10 cellular contexts compared by ENCODE assay signal in genomic region chr17:2063306-2064146, GRCh38. TPM values are rescaled to one million over a fixed set of nuclear protein-coding genes. Genes with fewer than 3 reads are reported as not detected.
A peak's percentile ranks its signal among the peaks of the same experiment; 100 is the strongest.
DNase-seq lines count a peak whose midpoint lies in the region; ATAC-seq and TF ChIP-seq lines count a peak whose summit lies in the region.
"Had no signal": no experiment of that assay in that cellular context is flagged by ENCODE, and none has a peak within 500 bp of the region (broad histone marks: within the 10 kb centered on the region; RNA-seq: fewer than 3 reads in every experiment).

No MANE protein-coding gene starts in this region.

- H3K9me2 ChIP-seq in hepatocyte (replicated peaks; ENCODE audit: insufficient read depth): no peaks in the 10 kb centered on the region

- peak; percentile 65 for DNase-seq in HCEC 1CT
- no peak for DNase-seq in hepatocyte (ENCODE audit: low spot score)
- no peak for DNase-seq in stimulated activated naive B cell treated with anti-CD40 and anti-IgM and Interleukin-4, amounts not matched to agents 10 μg/mL and 1 μg/mL and 100 μg/mL, for 72 hours
- DNase-seq in left lobe of liver (ENCODE audit: low spot score): no peak
- DNase-seq in lower leg skin (ENCODE audit: low spot score in 2 of 2): no peak
- DNase-seq in NCI-H1930 (lab: John Stamatoyannopoulos, UW): no peak
- DNase-seq: GDM1, NCI-H1092 treated with DMSO at 0.1 percent for 48 hours, PC-3 had no signal

- H3K27me3 Mint-ChIP-seq in stimulated activated naive B cell treated with anti-CD40 and anti-IgM and Interleukin-4, amounts not matched to agents 10 μg/mL and 1 μg/mL and 100 μg/mL, for 72 hours: peaks cover 8 to 10% of the 10 kb centered on the region in 2 donors

- H3K4me2 ChIP-seq in hepatocyte: no peak overlapping the region

- H3K9me3 Mint-ChIP-seq in stimulated activated naive B cell treated with anti-CD40 and anti-IgM and Interleukin-4, amounts not matched to agents 10 μg/mL and 1 μg/mL and 100 μg/mL, for 72 hours: no peaks in the 10 kb centered on the region

- peaks cover 47% of the 10 kb centered on the region for H3K4me1 ChIP-seq in hepatocyte (ENCODE audit: insufficient read depth)

- H3K9me3 ChIP-seq in hepatocyte (ENCODE audit: low read depth): no peaks in the 10 kb centered on the region

- no peaks in the 10 kb centered on the region for H4K20me1 ChIP-seq in hepatocyte (ENCODE audit: insufficient read depth, poor library complexity, severe bottlenecking)

- WGBS in hepatocyte (ENCODE audit: low lambda C conversion rate, missing lambda C conversion rate): 76% methylated on average over 15 of the region's 15 CpGs
- 70 to 75% methylated on average over 15 of the region's 15 CpGs for WGBS in lower leg skin, 2 donors

- peak overlapping the region; percentile 1 to 28 for H3K4me3 Mint-ChIP-seq in stimulated activated naive B cell treated with anti-CD40 and anti-IgM and Interleukin-4, amounts not matched to agents 10 μg/mL and 1 μg/mL and 100 μg/mL, for 72 hours

- TF ChIP-seq CTCF in hepatocyte (IDR thresholded peaks at IDR 0.05; ENCODE audit: poor library complexity): no peak
- no peak for TF ChIP-seq CTCF in lower leg skin (IDR thresholded peaks at IDR 0.05)

- peaks cover 23% of the 10 kb centered on the region for H3K27me3 ChIP-seq in hepatocyte

- H3K4me3 ChIP-seq in hepatocyte: no peak overlapping the region
- no peak overlapping the region for H3K4me3 ChIP-seq in lower leg skin (ENCODE audit: low read depth, poor library complexity, severe bottlenecking)

- H3K4me1 Mint-ChIP-seq in stimulated activated naive B cell treated with anti-CD40 and anti-IgM and Interleukin-4, amounts not matched to agents 10 μg/mL and 1 μg/mL and 100 μg/mL, for 72 hours: peaks cover 42 to 71% of the 10 kb centered on the region in 2 donors

- H3K36me3 Mint-ChIP-seq in stimulated activated naive B cell treated with anti-CD40 and anti-IgM and Interleukin-4, amounts not matched to agents 10 μg/mL and 1 μg/mL and 100 μg/mL, for 72 hours: peaks cover 64 to 74% of the 10 kb centered on the region in 2 donors

- no peaks in the 10 kb centered on the region for H3K79me2 ChIP-seq in hepatocyte

- TF ChIP-seq POLR2A in lower leg skin (IDR thresholded peaks at IDR 0.05): no peak

- intact Hi-C loops in lower leg skin (cut with DNase I; ENCODE audit: low total_unique reads): loop anchor here (5.0 kb wide), 1 partner anchor 179 kb away; no protein-coding TSS in a partner anchor

- no peaks in the 10 kb centered on the region for H3K36me3 ChIP-seq in hepatocyte (replicated peaks; ENCODE audit: insufficient read depth, low read depth)

- H3K27ac ChIP-seq in angular gyrus (ENCODE audit: low read depth, low read length): peak overlapping the region; percentile 22
- H3K27ac ChIP-seq in hepatocyte: peak overlapping the region; percentile 87

- H3K27ac Mint-ChIP-seq in stimulated activated naive B cell treated with anti-CD40 and anti-IgM and Interleukin-4, amounts not matched to agents 10 μg/mL and 1 μg/mL and 100 μg/mL, for 72 hours: no peak overlapping the region

- peak in 1 of 2 donors; percentile 1 for ATAC-seq in stimulated activated naive B cell treated with anti-CD40 and anti-IgM and Interleukin-4, amounts not matched to agents 10 μg/mL and 1 μg/mL and 100 μg/mL, for 72 hours (replicated peaks)
- ATAC-seq in left lobe of liver: no peak
- ATAC-seq: PC-3 had no signal

- H2AFZ ChIP-seq in hepatocyte: no peak overlapping the region

RNA-seq across cellular contexts. Expression of gene HIC1, which starts 8.6 kb away (rescaled TPM):
- total RNA-seq in hepatocyte: 8.8 and 9.4 TPM in 2 replicates
- 8.2 and 10.2 TPM in 2 replicates for polyA plus RNA-seq in hepatocyte
- total RNA-seq in left lobe of liver: 9.9 TPM
- total RNA-seq in lower leg skin: 10 to 100 TPM in 1 of 4 donors, 1 to 10 TPM in 3; 2.4 to 14.2 (median 5.3) TPM

RNA-seq across cellular contexts. Expression of gene OVCA2, which starts 21.7 kb away (rescaled TPM):
- total RNA-seq in hepatocyte (49.2 and 56.4 TPM in 2 replicates), left lobe of liver (15.3 TPM), lower leg skin (10 to 100 TPM; 34.2 to 51.5 (median 40.3) TPM)
- polyA plus RNA-seq in hepatocyte: 72.5 and 72.7 TPM in 2 replicates

RNA-seq across cellular contexts. Expression of gene DPH1, which starts 33.6 kb away (rescaled TPM):
- total RNA-seq in hepatocyte: 26.2 and 27.8 TPM in 2 replicates
- polyA plus RNA-seq in hepatocyte: 45.2 and 49.0 TPM in 2 replicates
- 38.8 TPM for total RNA-seq in left lobe of liver
- total RNA-seq in lower leg skin: 10 to 100 TPM; 50.4 to 80.0 (median 61.2) TPM

RNA-seq across cellular contexts. Expression of gene RTN4RL1, which starts 38.4 kb away (rescaled TPM):
- total RNA-seq in hepatocyte: 0.48 and 1.4 TPM in 2 replicates
- 0.53 and 0.97 TPM in 2 replicates for polyA plus RNA-seq in hepatocyte
- 1.8 TPM for total RNA-seq in left lobe of liver
- 10 to 100 TPM; 19.1 to 31.5 (median 27.6) TPM for total RNA-seq in lower leg skin
